In genomic region chr11:29527391-29527936, GRCh38 we compare ENCODE assay signal across 8 cellular contexts.
DNase-seq lines count a peak whose midpoint lies in the region; ATAC-seq, FAIRE-seq and TF ChIP-seq lines count a peak whose summit lies in the region.

No MANE protein-coding gene starts in this region.

- peak; percentile 59 for ATAC-seq in HG02840 (IDR thresholded peaks at IDR 0.05; ENCODE audit: low FRiP score, unreplicated experiment)
- no peak for ATAC-seq in HG03571 (IDR thresholded peaks at IDR 0.05; ENCODE audit: unreplicated experiment)

- H3K4me1 Mint-ChIP-seq in Calu3 (ENCODE audit: low read depth, unreplicated experiment) (no peaks in the 10 kb centered on the region), glutamatergic neuron (ENCODE audit: low read depth, unreplicated experiment) (no peaks in the 10 kb centered on the region)

- H3K27me3 Mint-ChIP-seq in Calu3 (ENCODE audit: unreplicated experiment) (no peaks in the 10 kb centered on the region), glutamatergic neuron (ENCODE audit: unreplicated experiment) (peaks cover 1% of the 10 kb centered on the region)

- H3K36me3 Mint-ChIP-seq in Calu3 (ENCODE audit: insufficient read depth, unreplicated experiment) (no peaks in the 10 kb centered on the region), glutamatergic neuron (ENCODE audit: unreplicated experiment) (no peaks in the 10 kb centered on the region)

- TF ChIP-seq CTCF in Calu3 (IDR thresholded peaks at IDR 0.05; ENCODE audit: unreplicated experiment): peak; percentile 44
- TF ChIP-seq CTCF in glutamatergic neuron (IDR thresholded peaks at IDR 0.05; ENCODE audit: partially characterized antibody, unreplicated experiment): peak; percentile 62

- H3K27ac Mint-ChIP-seq in Calu3 (ENCODE audit: unreplicated experiment): peak overlapping the region; percentile 80
- no peak overlapping the region for H3K27ac Mint-ChIP-seq in glutamatergic neuron (ENCODE audit: unreplicated experiment)

- BruUV-seq in Calu3 (replicated peaks; lab: Mats Ljungman, UMichigan): no TSS peak

- intact Hi-C loops in Calu3 (cut with micrococcal nuclease; ENCODE audit: unreplicated experiment): no loop called here

- FAIRE-seq in RCC 7860 (lab: Jason Lieb, UNC): no peak

- DNase-seq in Calu3: peak; percentile 60
- peak; percentile 51 for DNase-seq in RCC 7860 (ENCODE audit: low spot score)
- DNase-seq in glutamatergic neuron: no peak
- DNase-seq in hepatic stellate cell (ENCODE audit: low spot score): no peak
- no peak for DNase-seq in NCI-H2029 (lab: John Stamatoyannopoulos, UW)
- DNase-seq in activated CD8-positive, alpha-beta memory T cell treated with anti-CD3 and anti-CD28 coated beads for 24 hours: no peak

- CTCF ChIA-PET in Calu3 (lab: Charles Lee): interaction anchor here (0.6 to 1.1 kb wide), 3 partner anchors 16 to 95 kb away, joined by 3 to 5 read pairs (median 4); no protein-coding TSS in a partner anchor

- H3K4me3 Mint-ChIP-seq in Calu3 (ENCODE audit: low read depth, unreplicated experiment) (no peak overlapping the region), glutamatergic neuron (ENCODE audit: unreplicated experiment) (no peak overlapping the region)

- H3K9me3 Mint-ChIP-seq in Calu3 (ENCODE audit: low read depth, unreplicated experiment) (no peaks in the 10 kb centered on the region), glutamatergic neuron (ENCODE audit: unreplicated experiment) (peaks cover 2% of the 10 kb centered on the region)

Comparison
In these comparisons a context has a peak if more than half of its experiments do, and no peak if none do; other contexts are left out.
1. DNase-seq: peak in Calu3 (single experiment) and RCC 7860 (single experiment); none in glutamatergic neuron (single experiment), hepatic stellate cell (single experiment), NCI-H2029 (single experiment) and activated CD8-positive, alpha-beta memory T cell treated with anti-CD3 and anti-CD28 coated beads for 24 hours (single experiment).